10 cellular contexts compared by ENCODE assay signal in genomic region chr19:38692458-38693379, GRCh38. TPM values are rescaled to one million over a fixed set of nuclear protein-coding genes. Genes with fewer than 3 reads are reported as not detected.
DNase-seq lines count a peak whose midpoint lies in the region; ATAC-seq, FAIRE-seq and TF ChIP-seq lines count a peak whose summit lies in the region.
"Had no signal": no experiment of that assay in that cellular context is flagged by ENCODE, and none has a peak within 500 bp of the region (broad histone marks: within the 10 kb centered on the region; RNA-seq: fewer than 3 reads in every experiment).

No MANE protein-coding gene starts in this region.

- peak overlapping the region; percentile 51 for H2AFZ ChIP-seq in IMR-90 (replicated peaks; ENCODE audit: low read length, poor library complexity)
- H2AFZ ChIP-seq in HepG2 (ENCODE audit: low read length): no peak overlapping the region

- no peak for TF ChIP-seq EP300 in HepG2 (IDR thresholded peaks at IDR 0.05; ENCODE audit: low read depth in 2 of 2, low read length in 2 of 2)
- no peak for TF ChIP-seq EP300 in HepG2 (CRISPR knock-in tag; IDR thresholded peaks at IDR 0.05; ENCODE audit: borderline replicate concordance)

- H3K79me2 ChIP-seq in HepG2 (ENCODE audit: insufficient read depth, low read length): peaks cover 95% of the 10 kb centered on the region

- no peak for TF ChIP-seq CTCF in IMR-90 (conservative IDR thresholded peaks at IDR 0.05; ENCODE audit: low read depth, low read length)
- no peak for TF ChIP-seq CTCF in brain microvascular endothelial cell (IDR thresholded peaks at IDR 0.05; ENCODE audit: low read depth, low read length, missing control alignments)
- no peak for TF ChIP-seq CTCF in HepG2 (CRISPR knock-in tag; IDR thresholded peaks at IDR 0.05)

- H3K56ac ChIP-seq in IMR-90 (ENCODE audit: extremely low read depth, insufficient read depth, low read length): peak overlapping the region; percentile 72

- peaks cover 0 to 93% of the 10 kb centered on the region in 2 experiments; a peak in 3 of 4 replicates for H3K79me1 ChIP-seq in IMR-90 (ENCODE audit: low read depth in 1 of 2, low read length in 2 of 2)

- H2BK120ac ChIP-seq in IMR-90 (ENCODE audit: low read depth, low read length): peak overlapping the region; percentile 87

- H4K8ac ChIP-seq in IMR-90 (ENCODE audit: low read depth in 2 of 2, low read length in 2 of 2): peak overlapping the region; percentile 88 to 90

- DNase-seq in IMR-90 (no peak), brain microvascular endothelial cell (no peak), HepG2 (ENCODE audit: low spot score) (no peak), superior temporal gyrus (ENCODE audit: extremely low spot score) (peak; percentile 61), NOMO-1 treated with dmso at 0.1 percent for 144 hours (lab: John Stamatoyannopoulos, UW; ENCODE audit: unreplicated experiment) (no peak), germinal center (ENCODE audit: low spot score) (no peak), NCI-H1436 treated with DMSO at 0.1 percent for 48 hours (lab: John Stamatoyannopoulos, UW) (no peak)
- DNase-seq: NCI-H1092 treated with DMSO at 0.1 percent for 48 hours had no signal

- POLR2A ChIA-PET in IMR-90 (lab: Charles Lee; ENCODE audit: unreplicated experiment): interaction anchor here (0.5 to 1.4 kb wide), 6 partner anchors 9 to 37 kb away, joined by 4 to 17 read pairs (median 4); no protein-coding TSS in a partner anchor
- POLR2A ChIA-PET in HepG2 (lab: Yijun Ruan, JAX): interaction anchor here (0.7 to 3.0 kb wide), 5 partner anchors 9 to 139 kb away, joined by 3 to 9 read pairs (median 4); partner anchors contain the start of genes ACTN4 and ECH1

- TF ChIP-seq RAD21 in IMR-90 (IDR thresholded peaks at IDR 0.05; ENCODE audit: low read length) (no peak), HepG2 (CRISPR knock-in tag; IDR thresholded peaks at IDR 0.05) (no peak)

- BruUV-seq in IMR-90 (replicated peaks; lab: Mats Ljungman, UMichigan): no TSS peak
- BruUV-seq in HepG2 (replicated peaks; lab: Mats Ljungman, UMichigan): no TSS peak

- peak overlapping the region; percentile 65 for H3K14ac ChIP-seq in IMR-90 (replicated peaks; ENCODE audit: low read depth, low read length)

- peak overlapping the region; percentile 90 for H2BK15ac ChIP-seq in IMR-90 (ENCODE audit: low read depth, low read length)

- H3K9me1 ChIP-seq in IMR-90 (ENCODE audit: insufficient read depth, low read length): peaks cover 41% of the 10 kb centered on the region

- peak overlapping the region; percentile 95 for H2BK5ac ChIP-seq in IMR-90 (ENCODE audit: low read depth, low read length, poor library complexity, severe bottlenecking)

- peak overlapping the region; percentile 96 for H3K27ac ChIP-seq in IMR-90 (ENCODE audit: insufficient read depth, low read length)
- peak overlapping the region; percentile 97 for H3K27ac ChIP-seq in brain microvascular endothelial cell
- peak overlapping the region; percentile 64 for H3K27ac ChIP-seq in HepG2 (ENCODE audit: extremely low read length, insufficient read depth, low read length)

- peak overlapping the region; percentile 53 for H3K9ac ChIP-seq in IMR-90 (ENCODE audit: low read depth, low read length)
- H3K9ac ChIP-seq in HepG2 (ENCODE audit: insufficient read depth, low read depth, low read length): peak overlapping the region; percentile 42; the same call in 1 of the 2 replicates

- peak overlapping the region; percentile 99 for H2AK5ac ChIP-seq in IMR-90 (ENCODE audit: low read depth, low read length)

- H3K27me3 ChIP-seq in IMR-90 (ENCODE audit: control insufficient read depth, insufficient read depth, low read length) (no peaks in the 10 kb centered on the region), brain microvascular endothelial cell (replicated peaks) (no peaks in the 10 kb centered on the region), HepG2 (ENCODE audit: control insufficient read depth in 1 of 2, insufficient read depth in 2 of 2, low read length in 2 of 2) (no peaks in the 10 kb centered on the region)

- CTCF ChIA-PET in IMR-90 (lab: Yijun Ruan, JAX) (interaction anchor here (0.9 to 1.0 kb wide), 2 partner anchors 16 to 34 kb away, joined by 3 to 4 read pairs; no protein-coding TSS in a partner anchor), HepG2 (lab: Yijun Ruan, JAX; ENCODE audit: low intra/inter-chr PET ratio, low total read pairs) (no interaction called here)

- WGBS in IMR-90 (ENCODE audit: extremely low coverage in 2 of 2, insufficient read length in 1 of 2), 2 experiments: 90% methylated on average over 2 of the region's 25 CpGs; no CpG with 5 or more reads in 1 of the 2 experiments
- 89% methylated on average over 13 of the region's 25 CpGs for WGBS in HepG2 (ENCODE audit: low lambda C conversion rate)

- in situ Hi-C loops in IMR-90 (cut with MboI; ENCODE audit: low sequenced_read_pairs) (no loop called here), brain microvascular endothelial cell (cut with HindIII; ENCODE audit: low pct_ligation_motif_present, low sequenced_read_pairs) (no loop called here), HepG2 (cut with HindIII; ENCODE audit: extremely low pct_ligation_motif_present, low pct_unique_long_range_greater_than_20kb) (no loop called here)

- H3K36me3 ChIP-seq in IMR-90 (ENCODE audit: control insufficient read depth, insufficient read depth, low read length) (peaks cover 26% of the 10 kb centered on the region), brain microvascular endothelial cell (replicated peaks) (peaks cover 28% of the 10 kb centered on the region), HepG2 (replicated peaks in 1 of 2; ENCODE audit: control insufficient read depth in 1 of 2, insufficient read depth in 2 of 2, low read length in 2 of 2) (peaks cover 28 to 61% of the 10 kb centered on the region in 2 experiments)

- H3K4me1 ChIP-seq in IMR-90 (ENCODE audit: control insufficient read depth, insufficient read depth, low read length): peaks cover 20% of the 10 kb centered on the region
- H3K4me1 ChIP-seq in HepG2 (ENCODE audit: insufficient read depth, low read length): peaks cover 100% of the 10 kb centered on the region

- peak overlapping the region; percentile 92 for H3K4ac ChIP-seq in IMR-90 (ENCODE audit: low read depth, low read length)

- no peak for TF ChIP-seq POLR2A in IMR-90 (IDR thresholded peaks at IDR 0.05; ENCODE audit: low read depth, low read length)
- no peak for TF ChIP-seq POLR2A in HepG2 (IDR thresholded peaks at IDR 0.05; ENCODE audit: insufficient read depth in 1 of 2, low read depth in 2 of 2, low read length in 2 of 2)

- H3K4me3 ChIP-seq in IMR-90 (ENCODE audit: insufficient read depth, low read depth, low read length) (no peak overlapping the region), brain microvascular endothelial cell (ENCODE audit: low read depth, low read length) (no peak overlapping the region), HepG2 (replicated peaks in 1 of 3; ENCODE audit: insufficient read depth in 1 of 3, low read depth in 2 of 3, low read length in 3 of 3) (no peak overlapping the region)

- H3K18ac ChIP-seq in IMR-90 (ENCODE audit: low read depth, low read length): peak overlapping the region; percentile 81

- FAIRE-seq in HepG2 (lab: Jason Lieb, UNC): no peak
- FAIRE-seq: islet of Langerhans had no signal

- peak overlapping the region; percentile 95 for H2AK9ac ChIP-seq in IMR-90 (replicated peaks; ENCODE audit: low read depth, low read length, poor library complexity)

- intact Hi-C loops in IMR-90 (cut with micrococcal nuclease): no loop called here
- intact Hi-C loops in HepG2 (cut with micrococcal nuclease; ENCODE audit: unreplicated experiment): no loop called here

- peaks cover 45% of the 10 kb centered on the region for H4K20me1 ChIP-seq in IMR-90 (ENCODE audit: insufficient read depth, low read length)
- H4K20me1 ChIP-seq in HepG2 (ENCODE audit: insufficient read depth, low read length): peaks cover 14% of the 10 kb centered on the region; the same call in 1 of the 2 replicates

- peak overlapping the region; percentile 95 for H4K91ac ChIP-seq in IMR-90 (ENCODE audit: insufficient read depth, low read depth, low read length)

- H3K23ac ChIP-seq in IMR-90 (ENCODE audit: low read depth, low read length): peak overlapping the region; percentile 64

- dilution Hi-C loops in IMR-90 (cut with HindIII; ENCODE audit: low sequenced_read_pairs, unreplicated experiment): no loop called here

- ATAC-seq in IMR-90 (ENCODE audit: low read depth): peak; percentile 12; the same call in 1 of the 2 replicates
- peak; percentile 37 for ATAC-seq in HepG2
- ATAC-seq in GM18907 (IDR thresholded peaks at IDR 0.05; ENCODE audit: unreplicated experiment): no peak

- peak overlapping the region; percentile 14 for H4K5ac ChIP-seq in IMR-90 (ENCODE audit: low read depth, low read length)

- no peaks in the 10 kb centered on the region for H3K9me3 ChIP-seq in IMR-90 (ENCODE audit: control insufficient read depth, insufficient read depth, low read length)
- H3K9me3 ChIP-seq in HepG2 (ENCODE audit: low read length): no peaks in the 10 kb centered on the region

- H3K4me2 ChIP-seq in IMR-90 (ENCODE audit: low read depth, low read length) (no peak overlapping the region), HepG2 (ENCODE audit: low read depth, low read length) (peak overlapping the region; percentile 10; the same call in 1 of the 2 replicates)

- peak overlapping the region; percentile 76; the same call in 1 of the 2 replicates for H2BK20ac ChIP-seq in IMR-90 (ENCODE audit: low read depth, low read length)

RNA-seq across cellular contexts. Expression of gene ACTN4, which starts 45.3 kb away (rescaled TPM):
- 614 and 659 TPM in 2 replicates for total RNA-seq in IMR-90 (2012; rRNA removed)
- 497 and 541 TPM in 2 replicates for polyA plus RNA-seq in IMR-90 (2012; rRNA removed)
- 291 and 549 TPM in 2 replicates for polyA plus RNA-seq in IMR-90 (2012; cell fraction: cytosol; rRNA removed)
- polyA plus RNA-seq in IMR-90 (2012; cell fraction: nucleus; rRNA removed; ENCODE audit: low replicate concordance): 608 and 1,383 TPM in 2 replicates
- 167 and 192 TPM in 2 replicates for total RNA-seq in HepG2 (2016; rRNA removed; fragmentation: Illumina TruSeq; extraction: Trizol)
- total RNA-seq in HepG2 (2016; cell fraction: cytosol; rRNA removed; fragmentation: Illumina TruSeq; extraction: Trizol; ENCODE audit: low read depth): 13.8 and 15.0 TPM in 2 replicates
- total RNA-seq in HepG2 (2016; cell fraction: insoluble cytoplasmic fraction; rRNA removed; fragmentation: Illumina TruSeq; extraction: Trizol): 122 and 176 TPM in 2 replicates
- 28.6 and 34.1 TPM in 2 replicates for total RNA-seq in HepG2 (2016; cell fraction: membrane; rRNA removed; fragmentation: Illumina TruSeq; extraction: Trizol)
- total RNA-seq in HepG2 (2016; cell fraction: nucleus; rRNA removed; fragmentation: Illumina TruSeq; extraction: Trizol): 148 and 165 TPM in 2 replicates
- polyA plus RNA-seq in HepG2 (2011; rRNA removed): 171 and 223 TPM in 2 replicates
- 82.2 and 91.7 TPM in 2 replicates for polyA plus RNA-seq in HepG2 (2011; cell fraction: cytosol; rRNA removed)
- 437 and 620 TPM in 2 replicates for polyA plus RNA-seq in HepG2 (2011; cell fraction: nucleus; rRNA removed)
- polyA plus RNA-seq in HepG2 (2012): 222 and 260 TPM in 2 replicates
- polyA plus RNA-seq in HepG2 (2016; cell fraction: cytosol; fragmentation: Illumina TruSeq; extraction: Trizol; ENCODE audit: low read depth): 5.8 and 8.5 TPM in 2 replicates
- 192 and 256 TPM in 2 replicates for polyA plus RNA-seq in HepG2 (2016; cell fraction: insoluble cytoplasmic fraction; fragmentation: Illumina TruSeq; extraction: Trizol; ENCODE audit: low read depth)
- polyA plus RNA-seq in HepG2 (2016; cell fraction: membrane; fragmentation: Illumina TruSeq; extraction: Trizol; ENCODE audit: low read depth): 20.9 and 27.6 TPM in 2 replicates
- polyA plus RNA-seq in HepG2 (2016; cell fraction: nucleus; fragmentation: Illumina TruSeq; extraction: Trizol; ENCODE audit: insufficient read depth, low read depth): 435 and 441 TPM in 2 replicates
- 172 and 192 TPM in 2 replicates for polyA minus RNA-seq in HepG2 (2011; rRNA and poly(A)+ RNA removed; ENCODE audit: low replicate concordance)
- polyA minus RNA-seq in HepG2 (2011; cell fraction: cytosol; rRNA and poly(A)+ RNA removed): 86.2 and 95.5 TPM in 2 replicates
- polyA minus RNA-seq in HepG2 (2011; cell fraction: nucleus; rRNA and poly(A)+ RNA removed): 73.1 and 75.2 TPM in 2 replicates

RNA-seq across cellular contexts. Expression of gene CAPN12, which starts 51.6 kb away (rescaled TPM):
- total RNA-seq in IMR-90 (2012; rRNA removed): 0.18 TPM in 1 of 2 replicates, not detected in the other
- 0.97 and 0.99 TPM in 2 replicates for polyA plus RNA-seq in IMR-90 (2012; rRNA removed)
- polyA plus RNA-seq in IMR-90 (2012; cell fraction: cytosol; rRNA removed): 0.27 and 0.67 TPM in 2 replicates
- 8.4 and 12.7 TPM in 2 replicates for polyA plus RNA-seq in IMR-90 (2012; cell fraction: nucleus; rRNA removed; ENCODE audit: low replicate concordance)
- total RNA-seq in HepG2 (2016; rRNA removed; fragmentation: Illumina TruSeq; extraction: Trizol): 0.62 and 1.6 TPM in 2 replicates
- 1.0 and 1.2 TPM in 2 replicates for total RNA-seq in HepG2 (2016; cell fraction: cytosol; rRNA removed; fragmentation: Illumina TruSeq; extraction: Trizol; ENCODE audit: low read depth)
- total RNA-seq in HepG2 (2016; cell fraction: insoluble cytoplasmic fraction; rRNA removed; fragmentation: Illumina TruSeq; extraction: Trizol): 0.30 and 1.3 TPM in 2 replicates
- total RNA-seq in HepG2 (2016; cell fraction: membrane; rRNA removed; fragmentation: Illumina TruSeq; extraction: Trizol): 0.49 and 0.59 TPM in 2 replicates
- 2.3 and 2.9 TPM in 2 replicates for total RNA-seq in HepG2 (2016; cell fraction: nucleus; rRNA removed; fragmentation: Illumina TruSeq; extraction: Trizol)
- polyA plus RNA-seq in HepG2 (2011; rRNA removed): 13.6 and 20.4 TPM in 2 replicates
- polyA plus RNA-seq in HepG2 (2011; cell fraction: cytosol; rRNA removed): 3.4 and 3.8 TPM in 2 replicates
- polyA plus RNA-seq in HepG2 (2011; cell fraction: nucleus; rRNA removed): 230 and 249 TPM in 2 replicates
- 8.4 and 11.4 TPM in 2 replicates for polyA plus RNA-seq in HepG2 (2012)
- 0.35 and 0.73 TPM in 2 replicates for polyA plus RNA-seq in HepG2 (2016; cell fraction: cytosol; fragmentation: Illumina TruSeq; extraction: Trizol; ENCODE audit: low read depth)
- 0.66 and 0.96 TPM in 2 replicates for polyA plus RNA-seq in HepG2 (2016; cell fraction: insoluble cytoplasmic fraction; fragmentation: Illumina TruSeq; extraction: Trizol; ENCODE audit: low read depth)
- polyA plus RNA-seq in HepG2 (2016; cell fraction: membrane; fragmentation: Illumina TruSeq; extraction: Trizol; ENCODE audit: low read depth): 0.66 and 0.81 TPM in 2 replicates
- 16.2 and 18.9 TPM in 2 replicates for polyA plus RNA-seq in HepG2 (2016; cell fraction: nucleus; fragmentation: Illumina TruSeq; extraction: Trizol; ENCODE audit: insufficient read depth, low read depth)
- polyA minus RNA-seq in HepG2 (2011; rRNA and poly(A)+ RNA removed; ENCODE audit: low replicate concordance): 4.4 TPM in 1 of 2 replicates, not detected in the other
- 0.69 and 2.0 TPM in 2 replicates for polyA minus RNA-seq in HepG2 (2011; cell fraction: cytosol; rRNA and poly(A)+ RNA removed)
- polyA minus RNA-seq in HepG2 (2011; cell fraction: nucleus; rRNA and poly(A)+ RNA removed): 10.0 and 11.6 TPM in 2 replicates
